15 cellular contexts compared by ENCODE assay signal in genomic region chr2:53646788-53647187, GRCh38.
DNase-seq lines count a peak whose midpoint lies in the region; ATAC-seq, FAIRE-seq and TF ChIP-seq lines count a peak whose summit lies in the region.
"Had no signal": no experiment of that assay in that cellular context is flagged by ENCODE, and none has a peak within 500 bp of the region (broad histone marks: within the 10 kb centered on the region; RNA-seq: fewer than 3 reads in every experiment).

No MANE protein-coding gene starts in this region.

- ATAC-seq in WTC11 (peak; percentile 95), GM18861 (IDR thresholded peaks at IDR 0.05; ENCODE audit: unreplicated experiment) (no peak)
- ATAC-seq: A549; CD8-positive, alpha-beta T cell had no signal

- no peak for TF ChIP-seq CTCF in WTC11 (IDR thresholded peaks at IDR 0.05)

- DNase-seq in HTR-8/SVneo (ENCODE audit: insufficient read length, low spot score) (no peak), WTC11 (ENCODE audit: low spot score) (peak; percentile 24), iPS DF 19.7 (ENCODE audit: low read depth, low spot score) (peak; percentile 75), NCI-H774 (lab: John Stamatoyannopoulos, UW) (no peak), SHP77 treated with DMSO at 0.1 percent for 48 hours (lab: John Stamatoyannopoulos, UW) (no peak)
- no peak for DNase-seq in stimulated activated CD8-positive, alpha-beta memory T cell treated with anti-CD3 and anti-CD28 coated beads, Interleukin-4, amount 100 ng/mL, for 48 hours
- DNase-seq: BE2C; CD8-positive, alpha-beta T cell; COR-L47; DND-41; GF-D8; IMR-90; KG1 had no signal

- H3K4me1 Mint-ChIP-seq in WTC11: peaks cover 23% of the 10 kb centered on the region

- H3K9me3 Mint-ChIP-seq in WTC11: peaks cover 12% of the 10 kb centered on the region
- H3K9me3 Mint-ChIP-seq: CD8-positive, alpha-beta T cell had no signal

- POLR2A ChIA-PET in WTC11 (lab: Charles Lee): no interaction called here

- H3K4me3 Mint-ChIP-seq in WTC11: no peak overlapping the region
- H3K4me3 Mint-ChIP-seq: CD8-positive, alpha-beta T cell had no signal

- peak overlapping the region; percentile 70; the same call in 1 of the 2 replicates for H3K27ac Mint-ChIP-seq in WTC11
- H3K27ac Mint-ChIP-seq: CD8-positive, alpha-beta T cell had no signal

- no peaks in the 10 kb centered on the region for H3K27me3 Mint-ChIP-seq in WTC11 (ENCODE audit: low read depth)

- FAIRE-seq in HTR-8/SVneo (lab: Jason Lieb, UNC): peak; percentile 79
- FAIRE-seq: A549 had no signal

- H3K36me3 Mint-ChIP-seq in WTC11: peaks cover 6% of the 10 kb centered on the region
- H3K36me3 Mint-ChIP-seq: CD8-positive, alpha-beta T cell had no signal

- CTCF ChIA-PET in WTC11 (lab: Charles Lee): interaction anchor here (1.1 kb wide), 1 partner anchor 138 kb away, joined by 3 read pairs; no protein-coding TSS in a partner anchor

TF ChIP-seq in WTC11, 78 proteins besides CTCF, POLR2A, EP300 and RAD21:
- 0 out of 2 replicates have a peak, but pooled peaks have one; percentile 49 for TF ChIP-seq ZNF396 (CRISPR knock-in tag; IDR thresholded peaks at IDR 0.05; ENCODE audit: borderline replicate concordance)
- TF ChIP-seq ZMAT4 (CRISPR knock-in tag; IDR thresholded peaks at IDR 0.05): no peak

Comparison
In these comparisons a context has a peak if more than half of its experiments do, and no peak if none do; other contexts are left out.
1. DNase-seq: peak in WTC11 (single experiment) and iPS DF 19.7 (single experiment); none in HTR-8/SVneo (single experiment), NCI-H774 (single experiment), SHP77 treated with DMSO at 0.1 percent for 48 hours (single experiment) and stimulated activated CD8-positive, alpha-beta memory T cell treated with anti-CD3 and anti-CD28 coated beads, Interleukin-4, amount 100 ng/mL, for 48 hours (single experiment).